ENCODE assay signal across 1 cellular context in the genomic region with DNA sequence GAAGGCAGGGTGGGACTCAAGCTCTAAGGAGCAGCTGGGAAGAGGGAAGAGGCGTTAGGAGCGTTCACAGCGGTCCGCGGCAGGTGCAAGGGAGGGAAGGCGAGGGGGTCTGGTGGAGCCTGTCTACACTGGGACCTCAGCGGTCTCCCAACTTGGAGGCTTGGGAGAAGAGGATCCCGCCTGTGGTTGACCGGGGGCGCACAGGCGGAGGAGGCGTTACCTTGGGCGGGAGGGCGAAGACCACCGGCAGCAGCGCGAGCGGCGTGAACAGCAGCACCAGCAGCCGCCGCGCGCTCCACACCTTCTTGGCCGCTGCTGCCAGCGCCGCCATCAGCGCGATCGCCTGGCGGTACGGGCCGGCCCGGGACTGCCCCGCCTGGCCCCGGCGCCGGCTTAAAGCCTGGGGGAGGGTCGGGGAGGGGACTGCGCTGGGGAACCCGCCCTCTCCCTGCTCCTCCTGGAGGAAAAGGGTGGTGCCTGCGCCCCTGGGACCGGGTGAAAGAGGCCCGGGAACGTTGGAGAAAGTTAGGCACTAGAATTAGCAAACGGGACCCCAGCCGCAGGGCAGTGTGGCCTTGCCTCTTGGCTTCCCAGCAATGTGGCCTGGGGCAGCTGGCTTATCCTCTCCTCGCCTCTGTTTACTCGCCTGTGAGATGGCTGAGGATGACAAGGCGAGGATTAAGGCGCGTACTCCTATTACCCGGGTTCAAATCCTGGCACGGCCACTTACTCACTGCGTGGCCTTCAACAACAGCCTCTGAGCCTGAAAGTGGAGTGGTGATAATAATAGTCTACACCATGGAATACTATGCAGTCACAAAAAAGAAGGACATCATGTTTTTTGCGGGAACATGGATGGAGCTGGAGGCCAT.
A peak's percentile ranks its signal among the peaks of the same experiment; 100 is the strongest.
TF ChIP-seq lines count a peak whose summit lies in the region.

A gene with protein sequence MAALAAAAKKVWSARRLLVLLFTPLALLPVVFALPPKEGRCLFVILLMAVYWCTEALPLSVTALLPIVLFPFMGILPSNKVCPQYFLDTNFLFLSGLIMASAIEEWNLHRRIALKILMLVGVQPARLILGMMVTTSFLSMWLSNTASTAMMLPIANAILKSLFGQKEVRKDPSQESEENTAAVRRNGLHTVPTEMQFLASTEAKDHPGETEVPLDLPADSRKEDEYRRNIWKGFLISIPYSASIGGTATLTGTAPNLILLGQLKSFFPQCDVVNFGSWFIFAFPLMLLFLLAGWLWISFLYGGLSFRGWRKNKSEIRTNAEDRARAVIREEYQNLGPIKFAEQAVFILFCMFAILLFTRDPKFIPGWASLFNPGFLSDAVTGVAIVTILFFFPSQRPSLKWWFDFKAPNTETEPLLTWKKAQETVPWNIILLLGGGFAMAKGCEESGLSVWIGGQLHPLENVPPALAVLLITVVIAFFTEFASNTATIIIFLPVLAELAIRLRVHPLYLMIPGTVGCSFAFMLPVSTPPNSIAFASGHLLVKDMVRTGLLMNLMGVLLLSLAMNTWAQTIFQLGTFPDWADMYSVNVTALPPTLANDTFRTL (minus strand): TSS at position 369 of the 872 bp plus-strand sequence. CDS start 38 bp downstream, at position 331.

TF ChIP-seq in HepG2, 621 proteins besides CTCF, POLR2A, EP300 and RAD21 (continued from another document and continues in another):
- TF ChIP-seq, protein P1, sequence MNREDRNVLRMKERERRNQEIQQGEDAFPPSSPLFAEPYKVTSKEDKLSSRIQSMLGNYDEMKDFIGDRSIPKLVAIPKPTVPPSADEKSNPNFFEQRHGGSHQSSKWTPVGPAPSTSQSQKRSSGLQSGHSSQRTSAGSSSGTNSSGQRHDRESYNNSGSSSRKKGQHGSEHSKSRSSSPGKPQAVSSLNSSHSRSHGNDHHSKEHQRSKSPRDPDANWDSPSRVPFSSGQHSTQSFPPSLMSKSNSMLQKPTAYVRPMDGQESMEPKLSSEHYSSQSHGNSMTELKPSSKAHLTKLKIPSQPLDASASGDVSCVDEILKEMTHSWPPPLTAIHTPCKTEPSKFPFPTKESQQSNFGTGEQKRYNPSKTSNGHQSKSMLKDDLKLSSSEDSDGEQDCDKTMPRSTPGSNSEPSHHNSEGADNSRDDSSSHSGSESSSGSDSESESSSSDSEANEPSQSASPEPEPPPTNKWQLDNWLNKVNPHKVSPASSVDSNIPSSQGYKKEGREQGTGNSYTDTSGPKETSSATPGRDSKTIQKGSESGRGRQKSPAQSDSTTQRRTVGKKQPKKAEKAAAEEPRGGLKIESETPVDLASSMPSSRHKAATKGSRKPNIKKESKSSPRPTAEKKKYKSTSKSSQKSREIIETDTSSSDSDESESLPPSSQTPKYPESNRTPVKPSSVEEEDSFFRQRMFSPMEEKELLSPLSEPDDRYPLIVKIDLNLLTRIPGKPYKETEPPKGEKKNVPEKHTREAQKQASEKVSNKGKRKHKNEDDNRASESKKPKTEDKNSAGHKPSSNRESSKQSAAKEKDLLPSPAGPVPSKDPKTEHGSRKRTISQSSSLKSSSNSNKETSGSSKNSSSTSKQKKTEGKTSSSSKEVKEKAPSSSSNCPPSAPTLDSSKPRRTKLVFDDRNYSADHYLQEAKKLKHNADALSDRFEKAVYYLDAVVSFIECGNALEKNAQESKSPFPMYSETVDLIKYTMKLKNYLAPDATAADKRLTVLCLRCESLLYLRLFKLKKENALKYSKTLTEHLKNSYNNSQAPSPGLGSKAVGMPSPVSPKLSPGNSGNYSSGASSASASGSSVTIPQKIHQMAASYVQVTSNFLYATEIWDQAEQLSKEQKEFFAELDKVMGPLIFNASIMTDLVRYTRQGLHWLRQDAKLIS (CRISPR knock-in tag; IDR thresholded peaks at IDR 0.05) = no peak
- TF ChIP-seq KLF16 (CRISPR knock-in tag; IDR thresholded peaks at IDR 0.05) (no peak; a peak in 1 of 4 replicates), ZNF30 (CRISPR knock-in tag; IDR thresholded peaks at IDR 0.05) (0 out of 2 replicates have a peak, but pooled peaks have one; percentile 40), JUND (CRISPR knock-in tag; IDR thresholded peaks at IDR 0.05) (no peak), CCAR2 (optimal IDR thresholded peaks at IDR 0.05; ENCODE audit: low read depth, low read length) (no peak), KAT8 (CRISPR knock-in tag; IDR thresholded peaks at IDR 0.05) (0 out of 2 replicates have a peak, but pooled peaks have one; percentile 48), ZNF264 (CRISPR knock-in tag; IDR thresholded peaks at IDR 0.05) (peak; percentile 18; the same call in 1 of the 2 replicates), TAF15 (IDR thresholded peaks at IDR 0.05; ENCODE audit: low read depth, low read length, poor library complexity, severe bottlenecking) (peak; percentile 44), ZSCAN21 (CRISPR knock-in tag; IDR thresholded peaks at IDR 0.05; ENCODE audit: borderline replicate concordance) (peak; percentile 19; the same call in 1 of the 2 replicates), NR2F2 (IDR thresholded peaks at IDR 0.05; ENCODE audit: borderline replicate concordance, low read depth) (no peak), ATF4 (CRISPR knock-in tag; IDR thresholded peaks at IDR 0.05) (no peak), SOX6 (IDR thresholded peaks at IDR 0.05) (no peak), SOX6 (CRISPR knock-in tag; IDR thresholded peaks at IDR 0.05) (peak; percentile 70), ZNF777 (CRISPR knock-in tag; IDR thresholded peaks at IDR 0.05) (peak; percentile 37; the same call in 1 of the 2 replicates), MYC (CRISPR knock-in tag; IDR thresholded peaks at IDR 0.05; ENCODE audit: borderline replicate concordance) (peak; percentile 77), HOXA9 (CRISPR knock-in tag; IDR thresholded peaks at IDR 0.05; ENCODE audit: borderline replicate concordance) (0 out of 2 replicates have a peak, but pooled peaks have one; percentile 18), ZNF616 (CRISPR knock-in tag; IDR thresholded peaks at IDR 0.05; ENCODE audit: low read depth) (peak; percentile 71; the same call in 1 of the 2 replicates), ZNF570 (CRISPR knock-in tag; IDR thresholded peaks at IDR 0.05; ENCODE audit: borderline replicate concordance) (no peak), SMYD3 (CRISPR knock-in tag; IDR thresholded peaks at IDR 0.05) (peak; percentile 54), PAF1 (CRISPR knock-in tag; IDR thresholded peaks at IDR 0.05) (no peak), DNMT1 (CRISPR knock-in tag; IDR thresholded peaks at IDR 0.05) (peak; percentile 96; the same call in 1 of the 2 replicates), XRCC5 (optimal IDR thresholded peaks at IDR 0.05; ENCODE audit: low read length) (no peak), ZNF563 (CRISPR knock-in tag; IDR thresholded peaks at IDR 0.05) (no peak; the same call in 1 of the 2 replicates), ZNF446 (CRISPR knock-in tag; IDR thresholded peaks at IDR 0.05) (no peak), FOSL2 (CRISPR knock-in tag; IDR thresholded peaks at IDR 0.05) (no peak; the same call in none of the 2 replicates), AKAP8 (CRISPR knock-in tag; IDR thresholded peaks at IDR 0.05) (peak; percentile 27; the same call in 1 of the 2 replicates), FOSL1 (CRISPR knock-in tag; IDR thresholded peaks at IDR 0.05; ENCODE audit: borderline replicate concordance) (0 out of 2 replicates have a peak, but pooled peaks have one; percentile 23), SMC3 (IDR thresholded peaks at IDR 0.05; ENCODE audit: low read length) (no peak), ZNF598 (CRISPR knock-in tag; IDR thresholded peaks at IDR 0.05; ENCODE audit: borderline replicate concordance) (peak; percentile 86; the same call in 1 of the 2 replicates), FOXK2 (IDR thresholded peaks at IDR 0.05) (no peak), AHR (CRISPR knock-in tag; IDR thresholded peaks at IDR 0.05) (0 out of 2 replicates have a peak, but pooled peaks have one; percentile 52), CBX5 (CRISPR knock-in tag; IDR thresholded peaks at IDR 0.05; ENCODE audit: borderline replicate concordance) (peak; percentile 13; the same call in 1 of the 2 replicates), TAF1 (CRISPR knock-in tag; IDR thresholded peaks at IDR 0.05) (peak; percentile 93), GATA4 (IDR thresholded peaks at IDR 0.05; ENCODE audit: borderline replicate concordance, low read depth) (no peak), ZNF337 (CRISPR knock-in tag; IDR thresholded peaks at IDR 0.05; ENCODE audit: borderline replicate concordance, low read depth) (no peak), ZNF766 (CRISPR knock-in tag; IDR thresholded peaks at IDR 0.05; ENCODE audit: borderline replicate concordance) (peak; percentile 13; the same call in 1 of the 2 replicates), POGK (CRISPR knock-in tag; conservative IDR thresholded peaks at IDR 0.05) (peak; percentile 88), ZNF296 (CRISPR knock-in tag; conservative IDR thresholded peaks at IDR 0.05) (no peak), TOE1 (CRISPR knock-in tag; IDR thresholded peaks at IDR 0.05) (peak; percentile 37; the same call in 1 of the 2 replicates)
- TF ChIP-seq, protein P2, sequence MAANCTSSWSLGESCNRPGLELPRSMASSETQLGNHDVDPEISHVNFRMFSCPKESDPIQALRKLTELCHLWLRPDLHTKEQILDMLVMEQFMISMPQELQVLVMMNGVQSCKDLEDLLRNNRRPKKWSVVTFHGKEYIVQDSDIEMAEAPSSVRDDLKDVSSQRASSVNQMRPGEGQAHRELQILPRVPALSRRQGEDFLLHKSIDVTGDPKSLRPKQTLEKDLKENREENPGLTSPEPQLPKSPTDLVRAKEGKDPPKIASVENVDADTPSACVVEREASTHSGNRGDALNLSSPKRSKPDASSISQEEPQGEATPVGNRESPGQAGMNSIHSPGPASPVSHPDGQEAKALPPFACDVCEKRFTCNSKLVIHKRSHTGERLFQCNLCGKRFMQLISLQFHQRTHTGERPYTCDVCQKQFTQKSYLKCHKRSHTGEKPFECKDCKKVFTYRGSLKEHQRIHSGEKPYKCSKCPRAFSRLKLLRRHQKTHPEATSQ (CRISPR knock-in tag; IDR thresholded peaks at IDR 0.05; ENCODE audit: borderline replicate concordance) = peak; percentile 97
- TF ChIP-seq, protein P3, sequence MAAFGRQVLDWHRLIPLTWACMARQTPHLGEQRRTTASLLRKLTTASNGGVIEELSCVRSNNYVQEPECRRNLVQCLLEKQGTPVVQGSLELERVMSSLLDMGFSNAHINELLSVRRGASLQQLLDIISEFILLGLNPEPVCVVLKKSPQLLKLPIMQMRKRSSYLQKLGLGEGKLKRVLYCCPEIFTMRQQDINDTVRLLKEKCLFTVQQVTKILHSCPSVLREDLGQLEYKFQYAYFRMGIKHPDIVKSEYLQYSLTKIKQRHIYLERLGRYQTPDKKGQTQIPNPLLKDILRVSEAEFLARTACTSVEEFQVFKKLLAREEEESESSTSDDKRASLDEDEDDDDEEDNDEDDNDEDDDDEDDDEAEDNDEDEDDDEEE (CRISPR knock-in tag; IDR thresholded peaks at IDR 0.05) = no peak; the same call in 1 of the 2 replicates
- TF ChIP-seq, protein P4, sequence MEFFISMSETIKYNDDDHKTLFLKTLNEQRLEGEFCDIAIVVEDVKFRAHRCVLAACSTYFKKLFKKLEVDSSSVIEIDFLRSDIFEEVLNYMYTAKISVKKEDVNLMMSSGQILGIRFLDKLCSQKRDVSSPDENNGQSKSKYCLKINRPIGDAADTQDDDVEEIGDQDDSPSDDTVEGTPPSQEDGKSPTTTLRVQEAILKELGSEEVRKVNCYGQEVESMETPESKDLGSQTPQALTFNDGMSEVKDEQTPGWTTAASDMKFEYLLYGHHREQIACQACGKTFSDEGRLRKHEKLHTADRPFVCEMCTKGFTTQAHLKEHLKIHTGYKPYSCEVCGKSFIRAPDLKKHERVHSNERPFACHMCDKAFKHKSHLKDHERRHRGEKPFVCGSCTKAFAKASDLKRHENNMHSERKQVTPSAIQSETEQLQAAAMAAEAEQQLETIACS (CRISPR knock-in tag; IDR thresholded peaks at IDR 0.05) = peak; percentile 47; the same call in 1 of the 2 replicates
- TF ChIP-seq, protein P5, sequence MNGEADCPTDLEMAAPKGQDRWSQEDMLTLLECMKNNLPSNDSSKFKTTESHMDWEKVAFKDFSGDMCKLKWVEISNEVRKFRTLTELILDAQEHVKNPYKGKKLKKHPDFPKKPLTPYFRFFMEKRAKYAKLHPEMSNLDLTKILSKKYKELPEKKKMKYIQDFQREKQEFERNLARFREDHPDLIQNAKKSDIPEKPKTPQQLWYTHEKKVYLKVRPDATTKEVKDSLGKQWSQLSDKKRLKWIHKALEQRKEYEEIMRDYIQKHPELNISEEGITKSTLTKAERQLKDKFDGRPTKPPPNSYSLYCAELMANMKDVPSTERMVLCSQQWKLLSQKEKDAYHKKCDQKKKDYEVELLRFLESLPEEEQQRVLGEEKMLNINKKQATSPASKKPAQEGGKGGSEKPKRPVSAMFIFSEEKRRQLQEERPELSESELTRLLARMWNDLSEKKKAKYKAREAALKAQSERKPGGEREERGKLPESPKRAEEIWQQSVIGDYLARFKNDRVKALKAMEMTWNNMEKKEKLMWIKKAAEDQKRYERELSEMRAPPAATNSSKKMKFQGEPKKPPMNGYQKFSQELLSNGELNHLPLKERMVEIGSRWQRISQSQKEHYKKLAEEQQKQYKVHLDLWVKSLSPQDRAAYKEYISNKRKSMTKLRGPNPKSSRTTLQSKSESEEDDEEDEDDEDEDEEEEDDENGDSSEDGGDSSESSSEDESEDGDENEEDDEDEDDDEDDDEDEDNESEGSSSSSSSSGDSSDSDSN (CRISPR knock-in tag; IDR thresholded peaks at IDR 0.05) = peak; percentile 95
